In the genomic region with DNA sequence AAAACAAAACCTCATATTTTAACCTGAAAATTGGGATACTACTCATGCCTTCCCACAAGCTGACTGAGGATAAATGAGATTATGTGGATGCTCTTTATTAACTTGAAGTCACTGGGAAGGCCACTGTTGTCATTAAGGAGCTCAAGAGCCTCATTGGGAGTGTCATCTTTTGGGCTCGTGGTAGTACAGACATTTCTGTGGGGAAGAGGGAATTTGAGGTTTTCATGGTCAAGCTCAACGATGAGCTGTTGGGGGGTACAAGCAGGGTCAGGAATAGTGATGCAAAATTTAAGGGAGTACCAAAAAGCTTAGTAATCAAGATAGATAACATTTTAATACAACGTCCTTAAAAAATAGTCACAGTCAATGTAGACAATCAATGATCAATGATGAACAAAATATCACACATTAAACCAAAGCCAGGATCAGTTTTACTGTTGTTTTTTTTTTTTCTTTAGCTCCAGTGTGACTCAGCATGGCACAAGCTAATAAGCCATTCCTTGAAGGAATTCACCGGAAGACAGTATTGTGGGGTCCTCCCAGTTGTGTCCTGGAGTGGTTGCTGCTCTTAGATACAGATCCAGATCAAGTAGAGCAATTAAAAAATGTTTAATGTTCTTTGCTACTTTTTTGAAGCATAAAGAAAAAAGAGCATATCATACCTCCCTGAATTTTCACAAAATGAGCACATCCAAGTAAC, we compare ENCODE assay signal across 21 cellular contexts.
"Had no signal": no experiment of that assay in that cellular context is flagged by ENCODE, and none has a peak within 500 bp of the region (broad histone marks: within the 10 kb centered on the region; RNA-seq: fewer than 3 reads in every experiment).

No MANE protein-coding gene starts in this region.

- DNase-seq: activated CD4-positive, CD25-positive, alpha-beta regulatory T cell treated with anti-CD3 and anti-CD28 coated beads, Interleukin-2, amount 50 U/mL, for 72 hours; activated gamma-delta T cell; caudate nucleus; head of caudate nucleus; left lung; midbrain; psoas muscle; right cardiac atrium; stimulated activated CD4-positive, alpha-beta T cell treated with anti-CD3 and anti-CD28 coated beads, Interleukin-4, amount 100 ng/mL, for 1 hour; stimulated activated naive CD8-positive, alpha-beta T cell treated with anti-CD3 and anti-CD28 coated beads, Interleukin-15, amount 100 ng/mL, for 72 hours; T-helper 1 cell; T1000 had no signal

- H3K27me3 ChIP-seq: left lung, suprapubic skin had no signal

- H3K27me3 Mint-ChIP-seq: brain; stimulated activated naive CD8-positive, alpha-beta T cell treated with anti-CD3 and anti-CD28 coated beads, Interleukin-15, amount 100 ng/mL, for 72 hours had no signal

- H3K36me3 ChIP-seq: left lung, suprapubic skin had no signal

- H3K27ac ChIP-seq: coronary artery, left lung, psoas muscle, suprapubic skin had no signal

- H3K36me3 Mint-ChIP-seq: activated naive CD4-positive, alpha-beta T cell treated with anti-CD3 and anti-CD28 coated beads, Interleukin-2, amount 50 U/mL, for 72 hours; brain; type B pancreatic cell had no signal

- H3K27ac Mint-ChIP-seq: activated naive CD4-positive, alpha-beta T cell treated with anti-CD3 and anti-CD28 coated beads, Interleukin-2, amount 50 U/mL, for 72 hours; type B pancreatic cell had no signal

- H3K4me1 ChIP-seq: left lung, suprapubic skin had no signal

- FAIRE-seq: endometrium, frontal cortex had no signal

- H3K9me3 ChIP-seq: suprapubic skin had no signal

- H3K9me3 Mint-ChIP-seq: stimulated activated naive CD8-positive, alpha-beta T cell treated with anti-CD3 and anti-CD28 coated beads, Interleukin-15, amount 100 ng/mL, for 72 hours had no signal

- H3K4me1 Mint-ChIP-seq: stimulated activated naive CD8-positive, alpha-beta T cell treated with anti-CD3 and anti-CD28 coated beads, Interleukin-15, amount 100 ng/mL, for 72 hours had no signal

- H3K4me3 ChIP-seq: coronary artery, left lung, psoas muscle, skin epidermis, suprapubic skin had no signal

- H3K4me3 Mint-ChIP-seq: brain; neural crest cell; stimulated activated naive CD8-positive, alpha-beta T cell treated with anti-CD3 and anti-CD28 coated beads, Interleukin-15, amount 100 ng/mL, for 72 hours; type B pancreatic cell had no signal
